ENCODE assay signal across 8 cellular contexts in genomic region chr17:5438716-5439445, GRCh38. TPM values are rescaled to one million over a fixed set of nuclear protein-coding genes. Genes with fewer than 3 reads are reported as not detected.
DNase-seq lines count a peak whose midpoint lies in the region; ATAC-seq and TF ChIP-seq lines count a peak whose summit lies in the region.

C1QBP (minus strand) TSS chr17:5439155; CDS start chr17:5439073, 82 bp downstream.

- POLR2A ChIA-PET in Caco-2 (lab: Charles Lee): interaction anchor here (1.2 kb wide), 1 partner anchor 20 kb away, joined by 4 read pairs; the partner anchor contains the start of genes NUP88 and RPAIN

- H3K27me3 Mint-ChIP-seq in Caco-2 (ENCODE audit: insufficient read depth, unreplicated experiment): no peaks in the 10 kb centered on the region

- H3K4me3 ChIP-seq in Caco-2 (ENCODE audit: low read depth, low read length) (peak within 1 kb of the TSS; percentile 63), endocrine pancreas (ENCODE audit: control insufficient read depth, insufficient read depth, low read length) (peak within 1 kb of the TSS; percentile 91)

- peak within 1 kb of the TSS; percentile 78 for H3K9ac ChIP-seq in endocrine pancreas (ENCODE audit: control insufficient read depth, insufficient read depth, low read length)

- CTCF ChIA-PET in Caco-2 (lab: Charles Lee): interaction anchor here (0.6 to 1.4 kb wide), 6 partner anchors 14 to 995 kb away, joined by 3 to 10 read pairs (median 4); partner anchors contain the start of genes DERL2, DHX33, MIS12 and NUP88

- intact Hi-C loops in Caco-2 (cut with micrococcal nuclease; ENCODE audit: unreplicated experiment): loop anchor here (1.0 kb wide), 1 partner anchor 19 kb away; the partner anchor contains the start of gene RPAIN

- ATAC-seq in GM19468 (IDR thresholded peaks at IDR 0.05; ENCODE audit: extremely low read depth, unreplicated experiment): peak; percentile 51

- peaks cover 35% of the 10 kb centered on the region for H3K36me3 Mint-ChIP-seq in Caco-2 (ENCODE audit: insufficient read depth, unreplicated experiment)

- no TSS peak for BruUV-seq in Caco-2 (replicated peaks; lab: Mats Ljungman, UMichigan)

- H3K9me3 Mint-ChIP-seq in Caco-2 (ENCODE audit: unreplicated experiment): no peaks in the 10 kb centered on the region

- H3K4me3 Mint-ChIP-seq in Caco-2 (ENCODE audit: unreplicated experiment): peak within 1 kb of the TSS; percentile 73

- H3K4me1 ChIP-seq in Caco-2 (no peaks in the 10 kb centered on the region), endocrine pancreas (ENCODE audit: control insufficient read depth, insufficient read depth, low read length) (peaks cover 11% of the 10 kb centered on the region)

- TF ChIP-seq CTCF in Caco-2 (IDR thresholded peaks at IDR 0.05; ENCODE audit: insufficient read depth in 1 of 2, low read depth in 1 of 2, low read length in 1 of 2, severe bottlenecking in 1 of 2, unreplicated experiment in 1 of 2): peak; percentile 75 to 82

- 0 out of 2 replicates have a peak, but pooled peaks cover 1% of the 10 kb centered on the region for H3K36me3 ChIP-seq in Caco-2 (ENCODE audit: control insufficient read depth, insufficient read depth, low read length)
- peaks cover 2% of the 10 kb centered on the region for H3K36me3 ChIP-seq in endocrine pancreas (ENCODE audit: control insufficient read depth, insufficient read depth, low read length)

- H3K9me3 ChIP-seq in Caco-2 (no peaks in the 10 kb centered on the region), endocrine pancreas (ENCODE audit: control insufficient read depth, low read length) (no peaks in the 10 kb centered on the region)

- peak within 1 kb of the TSS; percentile 81 for H3K27ac Mint-ChIP-seq in Caco-2 (ENCODE audit: unreplicated experiment)

- H3K27me3 ChIP-seq in Caco-2 (replicated peaks; ENCODE audit: control insufficient read depth, insufficient read depth, low read length): no peaks in the 10 kb centered on the region
- H3K27me3 ChIP-seq in endocrine pancreas (ENCODE audit: control insufficient read depth, insufficient read depth, low read length): no peaks in the 10 kb centered on the region

- DNase-seq in Caco-2 (peak; percentile 81 to 89), HT1080 (ENCODE audit: low read depth) (peak; percentile 92), NOMO-1 treated with dmso at 0.1 percent for 144 hours (lab: John Stamatoyannopoulos, UW; ENCODE audit: unreplicated experiment) (peak; percentile 94), mesenteric fat pad (ENCODE audit: low spot score) (peak; percentile 97)
- DNase-seq in activated CD8-positive, alpha-beta memory T cell treated with anti-CD3 and anti-CD28 coated beads for 48 hours (ENCODE audit: low read depth in 2 of 3, low spot score in 2 of 3): peak; percentile 79 to 91 (median 87)
- DNase-seq in stimulated activated CD8-positive, alpha-beta memory T cell treated with anti-CD3 and anti-CD28 coated beads, Interleukin-15, amount 100 ng/mL, for 24 hours (ENCODE audit: low read depth): peak; percentile 93

- no peaks in the 10 kb centered on the region for H3K4me1 Mint-ChIP-seq in Caco-2 (ENCODE audit: low read depth, unreplicated experiment)

RNA-seq across cellular contexts. Expression of gene C1QBP, which starts in this region (rescaled TPM):
- total RNA-seq in Caco-2 (2022) (129 and 149 TPM in 2 replicates), mesenteric fat pad (110 TPM)
- 661 and 738 TPM in 2 replicates for total RNA-seq in HT1080 (2014; rRNA removed; shearing (Covaris generic))
- polyA plus RNA-seq in HT1080 (2015; cell fraction: cytosol; rRNA removed): 512 and 528 TPM in 2 replicates
- 281 and 321 TPM in 2 replicates for polyA plus RNA-seq in HT1080 (2015; cell fraction: nucleus; rRNA removed)

Comparison
In these comparisons a context has a peak if more than half of its experiments do, and no peak if none do; other contexts are left out.
1. Peak in every context shown above with its lines: DNase-seq, ATAC-seq and H3K4me3 ChIP-seq.